26 cellular contexts compared by ENCODE assay signal in genomic region chr11:77789731-77790476, GRCh38. TPM values are rescaled to one million over a fixed set of nuclear protein-coding genes. Genes with fewer than 3 reads are reported as not detected.
DNase-seq lines count a peak whose midpoint lies in the region; ATAC-seq, FAIRE-seq and TF ChIP-seq lines count a peak whose summit lies in the region.
"Had no signal": no experiment of that assay in that cellular context is flagged by ENCODE, and none has a peak within 500 bp of the region (broad histone marks: within the 10 kb centered on the region; RNA-seq: fewer than 3 reads in every experiment).

No MANE protein-coding gene starts in this region.

- CTCF ChIA-PET in A549 (lab: Yijun Ruan, JAX): interaction anchor here (1.2 to 1.9 kb wide), 3 partner anchors 12 to 30 kb away, joined by 4 to 6 read pairs (median 5); no protein-coding TSS in a partner anchor
- CTCF ChIA-PET in Caco-2 (lab: Charles Lee): no interaction called here
- CTCF ChIA-PET in WTC11 (lab: Charles Lee): interaction anchor here (0.5 to 1.9 kb wide), 11 partner anchors 8 to 256 kb away, joined by 3 to 11 read pairs (median 4); no protein-coding TSS in a partner anchor

- H2BK5ac ChIP-seq in mesenchymal stem cell (ENCODE audit: low read depth, low read length, poor library complexity, severe bottlenecking): no peak overlapping the region

- H3K14ac ChIP-seq in mesenchymal stem cell (ENCODE audit: low read length in 2 of 2): no peak overlapping the region

- no peak overlapping the region for H4K91ac ChIP-seq in mesenchymal stem cell (ENCODE audit: low read length)

- H3K27ac ChIP-seq in A549 (no peak overlapping the region), mesenchymal stem cell (ENCODE audit: low read length, poor library complexity, severe bottlenecking) (no peak overlapping the region), brain microvascular endothelial cell (no peak overlapping the region)
- H3K27ac ChIP-seq: BLaER1 treated with 17β-estradiol and CSF1 and Interleukin-3, amounts not matched to agents 10 nM and 100 nM; KMS-11; PC-9; skin epidermis; vagina had no signal

- H3K9me3 Mint-ChIP-seq in Caco-2 (ENCODE audit: unreplicated experiment): peaks cover 26% of the 10 kb centered on the region
- H3K9me3 Mint-ChIP-seq in WTC11: peaks cover 40% of the 10 kb centered on the region

- H3K27me3 ChIP-seq in Caco-2 (replicated peaks; ENCODE audit: control insufficient read depth, insufficient read depth, low read length) (no peaks in the 10 kb centered on the region), mesenchymal stem cell (ENCODE audit: control insufficient read depth in 1 of 2, insufficient read depth in 1 of 2, low read length in 2 of 2) (no peaks in the 10 kb centered on the region), brain microvascular endothelial cell (replicated peaks) (no peaks in the 10 kb centered on the region)
- H3K27me3 ChIP-seq: BLaER1 treated with 17β-estradiol and CSF1 and Interleukin-3, amounts not matched to agents 10 nM and 100 nM; vagina had no signal

- BruUV-seq in Caco-2 (replicated peaks; lab: Mats Ljungman, UMichigan): no TSS peak

- H3K36me3 Mint-ChIP-seq in Caco-2 (ENCODE audit: insufficient read depth, unreplicated experiment): peaks cover 44% of the 10 kb centered on the region
- peaks cover 48% of the 10 kb centered on the region for H3K36me3 Mint-ChIP-seq in WTC11

- no peak overlapping the region for H3K4me3 ChIP-seq in A549
- no peak overlapping the region for H3K4me3 ChIP-seq in Caco-2 (ENCODE audit: low read depth, low read length)
- no peak overlapping the region for H3K4me3 ChIP-seq in mesenchymal stem cell (ENCODE audit: insufficient read depth in 1 of 2, low read depth in 1 of 2, low read length in 2 of 2)
- no peak overlapping the region for H3K4me3 ChIP-seq in brain microvascular endothelial cell (ENCODE audit: low read depth, low read length)
- H3K4me3 ChIP-seq: BLaER1 treated with 17β-estradiol and CSF1 and Interleukin-3, amounts not matched to agents 10 nM and 100 nM; PC-9; skin epidermis; vagina had no signal

- no peak overlapping the region for H2BK12ac ChIP-seq in mesenchymal stem cell (ENCODE audit: low read length in 2 of 2)

- intact Hi-C loops in Caco-2 (cut with micrococcal nuclease; ENCODE audit: unreplicated experiment): no loop called here
- intact Hi-C loops in posterior cingulate gyrus (cut with DNase I): no loop called here

- no peak for TF ChIP-seq EP300 in A549 (IDR thresholded peaks at IDR 0.05)

- no peak for TF ChIP-seq RAD21 in A549 (conservative IDR thresholded peaks at IDR 0.05 in 1 of 2, IDR thresholded peaks at IDR 0.05 in 1 of 2)

- peaks cover 10% of the 10 kb centered on the region for H3K79me1 ChIP-seq in mesenchymal stem cell (replicated peaks; ENCODE audit: low read length, poor library complexity, severe bottlenecking)

- H3K18ac ChIP-seq in mesenchymal stem cell (ENCODE audit: low read depth in 1 of 2, low read length in 2 of 2): no peak overlapping the region

- peaks cover 6% of the 10 kb centered on the region; the same call in 2 of the 3 replicates for H3K4me1 ChIP-seq in A549
- H3K4me1 ChIP-seq in Caco-2: peaks cover 21% of the 10 kb centered on the region
- peaks cover 8% of the 10 kb centered on the region for H3K4me1 ChIP-seq in mesenchymal stem cell (ENCODE audit: control insufficient read depth, insufficient read depth, low read depth, low read length)

- H2AK5ac ChIP-seq in mesenchymal stem cell (ENCODE audit: low read length, severe bottlenecking): no peak overlapping the region

- H3K27me3 Mint-ChIP-seq in Caco-2 (ENCODE audit: insufficient read depth, unreplicated experiment) (no peaks in the 10 kb centered on the region), WTC11 (ENCODE audit: low read depth) (no peaks in the 10 kb centered on the region)
- H3K27me3 Mint-ChIP-seq: activated naive CD4-positive, alpha-beta T cell treated with anti-CD3 and anti-CD28 coated beads, Interleukin-2, amount 10 ng/mL, durations not matched to agents 7 days and 5 days had no signal

- TF ChIP-seq POLR2A in A549 (IDR thresholded peaks at IDR 0.05; ENCODE audit: low read length): no peak

- H3K27ac Mint-ChIP-seq in Caco-2 (ENCODE audit: unreplicated experiment) (peak overlapping the region; percentile 9), WTC11 (0 out of 2 replicates have a peak overlapping the region, but pooled peaks have one; percentile 25)
- H3K27ac Mint-ChIP-seq: activated naive CD4-positive, alpha-beta T cell treated with anti-CD3 and anti-CD28 coated beads, Interleukin-2, amount 10 ng/mL, durations not matched to agents 7 days and 5 days; activated T-cell treated with anti-CD3 and anti-CD28 coated beads, Interleukin-2, amount 50 U/mL, for 72 hours had no signal

- in situ Hi-C loops in brain microvascular endothelial cell (cut with HindIII; ENCODE audit: low pct_ligation_motif_present, low sequenced_read_pairs): no loop called here

- H3K4me3 Mint-ChIP-seq in Caco-2 (ENCODE audit: unreplicated experiment) (no peak overlapping the region), WTC11 (no peak overlapping the region)
- H3K4me3 Mint-ChIP-seq: activated naive CD4-positive, alpha-beta T cell treated with anti-CD3 and anti-CD28 coated beads, Interleukin-2, amount 10 ng/mL, durations not matched to agents 7 days and 5 days; activated T-cell treated with anti-CD3 and anti-CD28 coated beads, Interleukin-2, amount 50 U/mL, for 72 hours had no signal

- H3K4me2 ChIP-seq in A549: no peak overlapping the region
- H3K4me2 ChIP-seq in mesenchymal stem cell (ENCODE audit: low read length, poor library complexity, severe bottlenecking): no peak overlapping the region
- H3K4me2 ChIP-seq: KMS-11, PC-9 had no signal

- peak overlapping the region in 1 of 2 experiments; percentile 40 for H3K23ac ChIP-seq in mesenchymal stem cell (ENCODE audit: low read length in 2 of 2)

- no peak for FAIRE-seq in A549 (lab: Jason Lieb, UNC)
- FAIRE-seq: endothelial cell of umbilical vein, G401.6, GM18507, HTR-8/SVneo, TTC549 had no signal

- no peak overlapping the region for H3K9ac ChIP-seq in mesenchymal stem cell (ENCODE audit: low read length)
- H3K9ac ChIP-seq: BLaER1 treated with 17β-estradiol and CSF1 and Interleukin-3, amounts not matched to agents 10 nM and 100 nM; KMS-11 had no signal

- DNase-seq in A549 (ENCODE audit: low read depth in 1 of 2, low spot score in 1 of 2): no peak
- DNase-seq in Caco-2: no peak
- peak; percentile 50 for DNase-seq in WTC11 (ENCODE audit: low spot score)
- DNase-seq in mesenchymal stem cell: no peak
- DNase-seq in inferior parietal cortex (ENCODE audit: extremely low spot score): no peak
- no peak for DNase-seq in posterior cingulate gyrus
- DNase-seq in brain microvascular endothelial cell: no peak
- no peak for DNase-seq in NCI-H2029 treated with DMSO at 0.1 percent for 48 hours (lab: John Stamatoyannopoulos, UW)
- DNase-seq: activated CD4-positive, alpha-beta T cell treated with anti-CD3 and anti-CD28 coated beads for 4 hours; activated naive CD4-positive, alpha-beta T cell treated with anti-CD3 and anti-CD28 coated beads, Interleukin-2, amount 10 ng/mL, durations not matched to agents 7 days and 5 days; activated T-cell treated with anti-CD3 and anti-CD28 coated beads, Interleukin-2, amount 50 U/mL, for 72 hours; dermis blood vessel endothelial cell; NCI-H1436; NCI-H510A; nucleus accumbens; PC-9; T-helper 1 cell had no signal

- TF ChIP-seq CTCF in A549 (IDR thresholded peaks at IDR 0.05) (no peak), Caco-2 (IDR thresholded peaks at IDR 0.05; ENCODE audit: insufficient read depth in 1 of 2, low read depth in 1 of 2, low read length in 1 of 2, severe bottlenecking in 1 of 2, unreplicated experiment in 1 of 2) (no peak), WTC11 (IDR thresholded peaks at IDR 0.05) (no peak), brain microvascular endothelial cell (IDR thresholded peaks at IDR 0.05; ENCODE audit: low read depth, low read length, missing control alignments) (no peak)

- ATAC-seq in A549: peak; percentile 45 to 54; a peak in 4 of 6 replicates
- ATAC-seq in WTC11: peak; percentile 86
- ATAC-seq: activated T-cell treated with anti-CD3 and anti-CD28 coated beads, Interleukin-2, amount 50 U/mL, for 72 hours had no signal

- H3K36me3 ChIP-seq in Caco-2 (ENCODE audit: control insufficient read depth, insufficient read depth, low read length) (peaks cover 9% of the 10 kb centered on the region; the same call in 1 of the 2 replicates), mesenchymal stem cell (ENCODE audit: control insufficient read depth in 1 of 2, insufficient read depth in 2 of 2, low read depth in 1 of 2, low read length in 2 of 2) (peaks cover 0 to 8% of the 10 kb centered on the region in 2 experiments), brain microvascular endothelial cell (replicated peaks) (no peaks in the 10 kb centered on the region)
- H3K36me3 ChIP-seq: vagina had no signal

- peak overlapping the region; percentile 44 for H2AFZ ChIP-seq in mesenchymal stem cell (ENCODE audit: low read depth, low read length)
- H2AFZ ChIP-seq: PC-9 had no signal

- no peak overlapping the region for H4K8ac ChIP-seq in mesenchymal stem cell (ENCODE audit: low read length)

- no peak overlapping the region for H2BK15ac ChIP-seq in mesenchymal stem cell (ENCODE audit: low read depth, poor library complexity, severe bottlenecking)

- WGBS in A549 (ENCODE audit: missing lambda C conversion rate): 90% methylated on average over 3 of the region's 5 CpGs
- WGBS in mesenchymal stem cell: 88% methylated on average over 5 of the region's 5 CpGs

- H3K4ac ChIP-seq in mesenchymal stem cell (ENCODE audit: low read depth in 1 of 2, low read length in 2 of 2): no peak overlapping the region

- H3K9me3 ChIP-seq in A549: peaks cover 9% of the 10 kb centered on the region; the same call in 1 of the 3 replicates
- H3K9me3 ChIP-seq in Caco-2: peaks cover 27% of the 10 kb centered on the region
- H3K9me3 ChIP-seq in mesenchymal stem cell (ENCODE audit: control insufficient read depth, low read length): no peaks in the 10 kb centered on the region
- H3K9me3 ChIP-seq: vagina had no signal

- POLR2A ChIA-PET in A549 (lab: Yijun Ruan, JAX) (no interaction called here), Caco-2 (lab: Charles Lee) (interaction anchor here (0.8 to 1.0 kb wide), 2 partner anchors 11 to 205 kb away, joined by 3 to 6 read pairs; no protein-coding TSS in a partner anchor), WTC11 (lab: Charles Lee) (interaction anchor here (1.0 kb wide), 1 partner anchor 30 kb away, joined by 4 read pairs; no protein-coding TSS in a partner anchor)

- H2BK120ac ChIP-seq in mesenchymal stem cell (ENCODE audit: low read depth, low read length): no peak overlapping the region

- peaks cover 52% of the 10 kb centered on the region for H3K4me1 Mint-ChIP-seq in Caco-2 (ENCODE audit: low read depth, unreplicated experiment)
- H3K4me1 Mint-ChIP-seq in WTC11: peaks cover 51% of the 10 kb centered on the region

RNA-seq across cellular contexts. Expression of gene RSF1, which starts 30.6 kb away (rescaled TPM):
- polyA plus RNA-seq in A549 (2011; rRNA removed) (29.6 TPM in 2 replicates), A549 (2017; fragmentation: RNase III; extraction: RNeasy Plus Mini Kit Qiagen cat#74134 plus additional on column Dnase treatment) (15.4 to 18.8 TPM (median 17.6 TPM) in 3 replicates)
- 5.5 and 8.3 TPM in 2 replicates for polyA plus RNA-seq in A549 (2012; cell fraction: cytosol; rRNA removed)
- 5.0 and 7.4 TPM in 2 replicates for polyA plus RNA-seq in A549 (2012; cell fraction: nucleus; rRNA removed)
- 23.6 and 26.3 TPM in 2 replicates for polyA minus RNA-seq in A549 (2011; rRNA and poly(A)+ RNA removed)
- total RNA-seq in Caco-2 (2022) (108 and 121 TPM in 2 replicates), WTC11 (2021) (71.3 to 79.8 TPM (median 72.8 TPM) in 3 replicates)
- polyA plus RNA-seq in mesenchymal stem cell (2013, experiment 1 of 2): 65.5 TPM
- polyA plus RNA-seq in mesenchymal stem cell (2013, experiment 2 of 2): 64.4 TPM

RNA-seq across cellular contexts. Expression of gene AAMDC, which starts 31.0 kb away (rescaled TPM):
- polyA plus RNA-seq in A549 (2011; rRNA removed) (17.7 and 25.4 TPM in 2 replicates), A549 (2017; fragmentation: RNase III; extraction: RNeasy Plus Mini Kit Qiagen cat#74134 plus additional on column Dnase treatment) (31.3 to 41.8 TPM (median 36.5 TPM) in 3 replicates)
- polyA plus RNA-seq in A549 (2012; cell fraction: cytosol; rRNA removed): 13.7 and 17.1 TPM in 2 replicates
- 2.9 and 6.0 TPM in 2 replicates for polyA plus RNA-seq in A549 (2012; cell fraction: nucleus; rRNA removed)
- polyA minus RNA-seq in A549 (2011; rRNA and poly(A)+ RNA removed): 2.2 and 3.8 TPM in 2 replicates
- total RNA-seq in Caco-2 (2022) (87.7 and 89.7 TPM in 2 replicates), WTC11 (2021) (22.8 to 29.9 TPM (median 28.2 TPM) in 3 replicates)
- polyA plus RNA-seq in mesenchymal stem cell (2013, experiment 1 of 2): 84.7 TPM
- polyA plus RNA-seq in mesenchymal stem cell (2013, experiment 2 of 2): 85.1 TPM
